Comparison of ENCODE assay signal across 8 cellular contexts in genomic region chr1:228101614-228101993, GRCh38. TPM values are rescaled to one million over a fixed set of nuclear protein-coding genes. Genes with fewer than 3 reads are reported as not detected.
A peak's percentile ranks its signal among the peaks of the same experiment; 100 is the strongest.
DNase-seq lines count a peak whose midpoint lies in the region; ATAC-seq and TF ChIP-seq lines count a peak whose summit lies in the region.

No MANE protein-coding gene starts in this region.

- peak overlapping the region; percentile 92 for H3K9ac ChIP-seq in neural cell (ENCODE audit: low read length)

- H3K4me3 ChIP-seq in cardiac fibroblast (replicated peaks in 1 of 2; ENCODE audit: low read depth in 2 of 2, low read length in 2 of 2) (peak overlapping the region; percentile 80 to 93), neural cell (ENCODE audit: low read length) (peak overlapping the region; percentile 85)

- H3K4me2 ChIP-seq in neural cell (ENCODE audit: low read length): peak overlapping the region; percentile 62

- H3K27me3 ChIP-seq in neural cell (ENCODE audit: insufficient read depth, low read depth, low read length): no peaks in the 10 kb centered on the region

- no peak for ATAC-seq in GM21786 (IDR thresholded peaks at IDR 0.05; ENCODE audit: unreplicated experiment)
- no peak for ATAC-seq in GM18502 (IDR thresholded peaks at IDR 0.05; ENCODE audit: poor library complexity, unreplicated experiment)

- H3K36me3 ChIP-seq in neural cell (ENCODE audit: insufficient read depth, low read length): peaks cover 3% of the 10 kb centered on the region

- H3F3A ChIP-seq in neural cell (ENCODE audit: insufficient read depth, low read length, poor library complexity, severe bottlenecking): no peaks in the 10 kb centered on the region

- no peak for TF ChIP-seq CTCF in C4-2B (conservative IDR thresholded peaks at IDR 0.05)
- TF ChIP-seq CTCF in cardiac fibroblast (IDR thresholded peaks at IDR 0.05; ENCODE audit: low read depth, low read length): no peak
- TF ChIP-seq CTCF in neural cell (IDR thresholded peaks at IDR 0.05; ENCODE audit: poor library complexity, severe bottlenecking): no peak

- H3K9me2 ChIP-seq in neural cell (ENCODE audit: insufficient read depth, low read length): no peaks in the 10 kb centered on the region

- H2AFZ ChIP-seq in neural cell (ENCODE audit: low read depth, low read length): no peak overlapping the region

- TF ChIP-seq EP300 in neural cell (conservative IDR thresholded peaks at IDR 0.05; ENCODE audit: poor library complexity, severe bottlenecking): no peak

- H3K9me3 ChIP-seq in neural cell (ENCODE audit: low read length): no peaks in the 10 kb centered on the region

- H4K20me1 ChIP-seq in neural cell (ENCODE audit: insufficient read depth): no peaks in the 10 kb centered on the region

- no peak for TF ChIP-seq RAD21 in neural cell (conservative IDR thresholded peaks at IDR 0.05)

- H3K27ac ChIP-seq in C4-2B: peak overlapping the region; percentile 91
- H3K27ac ChIP-seq in neural cell (ENCODE audit: low read length): no peak overlapping the region

- peaks cover 13% of the 10 kb centered on the region for H3K79me2 ChIP-seq in neural cell (replicated peaks; ENCODE audit: insufficient read depth, low read length)

- peak; percentile 24 for DNase-seq in HuH-7.5 (ENCODE audit: low spot score)
- DNase-seq in cardiac fibroblast (ENCODE audit: low read depth in 2 of 2): no peak
- no peak for DNase-seq in NCI-H446 treated with DMSO at 0.1 percent for 48 hours (lab: John Stamatoyannopoulos, UW)
- DNase-seq in NCI-H187 treated with DMSO at 0.1 percent for 48 hours (lab: John Stamatoyannopoulos, UW): no peak

TF ChIP-seq in neural cell, 6 proteins besides CTCF, POLR2A, EP300 and RAD21:
- TF ChIP-seq EZH2 (IDR thresholded peaks at IDR 0.05; ENCODE audit: borderline replicate concordance, insufficient read depth, low read length, poor library complexity, severe bottlenecking): no peak
- TF ChIP-seq TAF1 (IDR thresholded peaks at IDR 0.05; ENCODE audit: low read depth): no peak
- no peak for TF ChIP-seq SMC3 (conservative IDR thresholded peaks at IDR 0.05; ENCODE audit: poor library complexity)
- no peak for TF ChIP-seq REST (IDR thresholded peaks at IDR 0.05; ENCODE audit: borderline replicate concordance)
- TF ChIP-seq MXI1 (conservative IDR thresholded peaks at IDR 0.05; ENCODE audit: poor library complexity, severe bottlenecking): no peak
- no peak for TF ChIP-seq POLR2AphosphoS5 (IDR thresholded peaks at IDR 0.05)
TF ChIP-seq in neural cell: peak in this region for 0.

RNA-seq across cellular contexts. Expression of gene C1orf35, which starts 1.5 kb away (rescaled TPM):
- polyA plus RNA-seq in neural cell: 32.8 and 37.5 TPM in 2 replicates
- 12.3 and 12.7 TPM in 2 replicates for polyA minus RNA-seq in neural cell

RNA-seq across cellular contexts. Expression of gene MRPL55, which starts 7.5 kb away (rescaled TPM):
- 168 and 178 TPM in 2 replicates for polyA plus RNA-seq in neural cell
- 39.2 and 54.3 TPM in 2 replicates for polyA minus RNA-seq in neural cell

RNA-seq across cellular contexts. Expression of gene ARF1, which starts 19.1 kb away (rescaled TPM):
- 168 and 202 TPM in 2 replicates for polyA plus RNA-seq in neural cell
- 152 and 156 TPM in 2 replicates for polyA minus RNA-seq in neural cell

RNA-seq across cellular contexts. Expression of gene GUK1, which starts 38.5 kb away (rescaled TPM):
- 502 and 527 TPM in 2 replicates for polyA plus RNA-seq in neural cell
- 186 and 206 TPM in 2 replicates for polyA minus RNA-seq in neural cell

RNA-seq across cellular contexts. Expression of gene GJC2, which starts 48.1 kb away (rescaled TPM):
- 1.7 and 2.3 TPM in 2 replicates for polyA plus RNA-seq in neural cell
- polyA minus RNA-seq in neural cell: 1.7 and 2.4 TPM in 2 replicates
